Comparison of ENCODE assay signal across 1 cellular context in the genomic region with DNA sequence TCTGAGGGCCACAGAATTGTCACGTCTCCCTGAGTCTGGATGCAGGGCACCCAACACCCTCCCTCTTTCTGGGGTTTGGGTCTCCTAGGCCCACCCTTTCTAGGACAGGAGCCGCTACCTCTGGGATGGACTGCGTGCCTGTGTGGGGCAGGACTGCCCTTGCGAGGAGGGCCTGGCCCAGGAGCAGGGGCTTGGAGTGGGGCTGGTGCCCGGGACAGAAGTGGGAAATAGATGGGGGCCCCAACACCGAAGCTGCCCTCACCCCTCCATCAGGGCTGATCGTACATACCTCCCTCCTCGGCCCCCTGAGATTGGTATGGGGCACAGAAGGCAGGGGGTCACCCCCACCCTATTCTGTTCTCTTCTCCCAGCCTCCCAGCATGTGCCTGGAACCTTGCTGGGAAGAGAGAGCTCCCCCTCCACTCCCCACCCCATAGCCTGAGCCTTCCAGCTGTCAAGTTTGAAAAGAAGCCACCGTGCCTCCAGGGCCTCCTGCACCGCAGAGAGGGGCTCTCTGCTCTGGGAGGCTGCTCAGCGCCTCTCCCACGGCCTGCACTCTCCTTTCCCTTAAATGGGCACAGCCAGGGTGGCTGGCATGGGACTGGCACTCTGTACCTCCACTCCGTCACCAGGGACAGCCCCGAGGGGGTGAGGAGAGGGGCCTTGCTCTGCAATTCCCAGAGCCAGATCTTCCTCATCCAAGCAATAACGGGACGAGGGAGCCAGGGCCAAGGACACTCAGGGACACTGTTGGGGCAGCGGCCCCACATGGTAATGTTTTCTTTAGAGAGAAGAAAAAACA.
TF ChIP-seq lines count a peak whose summit lies in the region.

No MANE protein-coding gene starts in this region.

TF ChIP-seq in H1, 55 proteins besides CTCF, POLR2A, EP300 and RAD21:
- TF ChIP-seq CEBPB (IDR thresholded peaks at IDR 0.05; ENCODE audit: low read depth, low read length): no peak
